ENCODE assay signal across 24 cellular contexts in the genomic region with DNA sequence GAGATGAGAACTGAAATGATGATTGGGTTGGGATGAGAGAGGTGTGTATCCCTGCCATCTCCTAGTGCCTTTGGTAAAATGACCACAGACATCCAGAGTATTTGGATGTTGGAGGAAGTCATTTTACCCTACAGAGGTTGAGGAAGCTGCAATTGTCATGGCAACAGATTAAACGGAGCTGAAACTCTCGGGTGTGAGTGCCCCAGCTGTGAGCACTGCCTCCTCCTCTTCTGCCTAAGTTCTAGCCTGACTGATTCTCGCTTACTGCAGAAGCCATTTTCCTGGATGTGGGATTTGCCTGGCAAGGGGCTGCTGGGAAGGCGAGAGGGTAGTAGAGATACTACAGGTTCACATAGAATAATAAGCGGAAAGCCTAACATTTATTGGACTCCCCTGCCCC. TPM values are rescaled to one million over a fixed set of nuclear protein-coding genes. Genes with fewer than 3 reads are reported as not detected.
A peak's percentile ranks its signal among the peaks of the same experiment; 100 is the strongest.
DNase-seq lines count a peak whose midpoint lies in the region; ATAC-seq lines count a peak whose summit lies in the region.
"Had no signal": no experiment of that assay in that cellular context is flagged by ENCODE, and none has a peak within 500 bp of the region (broad histone marks: within the 10 kb centered on the region; RNA-seq: fewer than 3 reads in every experiment).

No MANE protein-coding gene starts in this region.

- H3K4me1 Mint-ChIP-seq in activated naive CD4-positive, alpha-beta T cell treated with anti-CD3 and anti-CD28 coated beads for 36 hours (ENCODE audit: low read depth) = peaks cover 58% of the 10 kb centered on the region
- H3K4me1 Mint-ChIP-seq in activated T-helper 17 cell treated with anti-CD3 and anti-CD28 coated beads, Interleukin-2, amount 50 U/mL, for 72 hours = peaks cover 19% of the 10 kb centered on the region

- CTCF ChIA-PET in activated naive CD4-positive, alpha-beta T cell treated with anti-CD3 and anti-CD28 coated beads for 36 hours (lab: Charles Lee) = interaction anchor here (0.8 to 5.6 kb wide), 3 partner anchors 26 to 35 kb away, joined by 3 to 26 read pairs (median 15); no protein-coding TSS in a partner anchor

- H3K27ac Mint-ChIP-seq in activated naive CD4-positive, alpha-beta T cell treated with anti-CD3 and anti-CD28 coated beads for 36 hours = peak overlapping the region; percentile 85
- peak overlapping the region; percentile 78 for H3K27ac Mint-ChIP-seq in activated T-helper 17 cell treated with anti-CD3 and anti-CD28 coated beads, Interleukin-2, amount 50 U/mL, for 72 hours
- H3K27ac Mint-ChIP-seq: CD8-positive, alpha-beta memory T cell; mesothelial cell of epicardium; natural killer cell; type B pancreatic cell had no signal

- peaks cover 2% of the 10 kb centered on the region for H3K27me3 Mint-ChIP-seq in activated naive CD4-positive, alpha-beta T cell treated with anti-CD3 and anti-CD28 coated beads for 36 hours (ENCODE audit: low read depth)
- H3K27me3 Mint-ChIP-seq in activated T-helper 17 cell treated with anti-CD3 and anti-CD28 coated beads, Interleukin-2, amount 50 U/mL, for 72 hours = no peaks in the 10 kb centered on the region

- DNase-seq in activated naive CD4-positive, alpha-beta T cell treated with anti-CD3 and anti-CD28 coated beads for 36 hours = peak; percentile 53
- no peak for DNase-seq in activated naive CD4-positive, alpha-beta T cell (lab: John Stamatoyannopoulos, UW)
- peak; percentile 42 for DNase-seq in KBM-7
- DNase-seq: activated naive CD4-positive, alpha-beta T cell treated with anti-CD3 and anti-CD28 coated beads, Interleukin-2, amount 50 U/mL, for 16 hours; activated T-cell treated with anti-CD3 and anti-CD28 coated beads, Interleukin-2, amount 50 U/mL, for 48 hours; CD8-positive, alpha-beta memory T cell; colonic mucosa; DMS153; HCEC 1CT; hippocampal formation; left ventricle myocardium superior; natural killer cell; NCI-H1417 treated with DMSO at 0.1 percent for 48 hours; PC-3; Right ventricle myocardium superior; small intestine; stimulated activated CD4-positive, alpha-beta T cell treated with anti-CD3 and anti-CD28 coated beads, Interleukin-1b, Interleukin-23, amount 100 ng/mL, for 48 hours had no signal

- in situ Hi-C loops in KBM-7 (cut with MboI; ENCODE audit: low pct_unique_long_range_greater_than_20kb, low sequenced_read_pairs) = no loop called here

- H3K36me3 Mint-ChIP-seq in activated naive CD4-positive, alpha-beta T cell treated with anti-CD3 and anti-CD28 coated beads for 36 hours (ENCODE audit: low read depth) = no peaks in the 10 kb centered on the region
- H3K36me3 Mint-ChIP-seq in activated T-helper 17 cell treated with anti-CD3 and anti-CD28 coated beads, Interleukin-2, amount 50 U/mL, for 72 hours (ENCODE audit: low read depth) = no peaks in the 10 kb centered on the region
- H3K36me3 Mint-ChIP-seq: CD8-positive, alpha-beta memory T cell; mesothelial cell of epicardium; natural killer cell; type B pancreatic cell had no signal

- intact Hi-C loops in activated naive CD4-positive, alpha-beta T cell treated with anti-CD3 and anti-CD28 coated beads for 36 hours (cut with micrococcal nuclease) = loop anchor here (1.0 to 5.0 kb wide), 2 partner anchors 10 to 202 kb away; partner anchors contain the start of gene PPP4R4

- H3K4me3 Mint-ChIP-seq in activated naive CD4-positive, alpha-beta T cell treated with anti-CD3 and anti-CD28 coated beads for 36 hours = no peak overlapping the region
- peak overlapping the region; percentile 59 for H3K4me3 Mint-ChIP-seq in activated T-helper 17 cell treated with anti-CD3 and anti-CD28 coated beads, Interleukin-2, amount 50 U/mL, for 72 hours
- H3K4me3 Mint-ChIP-seq: CD8-positive, alpha-beta memory T cell; mesothelial cell of epicardium; natural killer cell; type B pancreatic cell had no signal

- no peaks in the 10 kb centered on the region for H3K9me3 Mint-ChIP-seq in activated naive CD4-positive, alpha-beta T cell treated with anti-CD3 and anti-CD28 coated beads for 36 hours
- H3K9me3 Mint-ChIP-seq in activated T-helper 17 cell treated with anti-CD3 and anti-CD28 coated beads, Interleukin-2, amount 50 U/mL, for 72 hours = no peaks in the 10 kb centered on the region
- H3K9me3 Mint-ChIP-seq: CD8-positive, alpha-beta memory T cell; natural killer cell; type B pancreatic cell had no signal

- ATAC-seq in activated T-helper 17 cell treated with anti-CD3 and anti-CD28 coated beads, Interleukin-2, amount 50 U/mL, for 72 hours (replicated peaks) = peak; percentile 61
- ATAC-seq in GM18502 (IDR thresholded peaks at IDR 0.05; ENCODE audit: poor library complexity, unreplicated experiment) (no peak), GM21423 (IDR thresholded peaks at IDR 0.05; ENCODE audit: unreplicated experiment) (no peak), HG03139 (IDR thresholded peaks at IDR 0.05; ENCODE audit: unreplicated experiment) (no peak)
- ATAC-seq: left ventricle myocardium superior, natural killer cell, PC-3 had no signal

RNA-seq across cellular contexts. Expression of gene PPP4R4, which starts 10.3 kb away (rescaled TPM):
- total RNA-seq in activated naive CD4-positive, alpha-beta T cell treated with anti-CD3 and anti-CD28 coated beads for 36 hours = 10 to 100 TPM; 13.2 to 13.9 TPM
- total RNA-seq in activated T-helper 17 cell treated with anti-CD3 and anti-CD28 coated beads, Interleukin-2, amount 50 U/mL, for 72 hours = 10 to 100 TPM in 1 of 2 donors, 1 to 10 TPM in 1; 1.8 to 68.2 TPM
- total RNA-seq: osteocyte, Right ventricle myocardium superior had no signal

RNA-seq across cellular contexts. Expression of gene IFI27L2, which starts 34.4 kb away (rescaled TPM):
- 10 to 100 TPM; 67.0 to 73.4 TPM for total RNA-seq in activated naive CD4-positive, alpha-beta T cell treated with anti-CD3 and anti-CD28 coated beads for 36 hours
- 10 to 100 TPM; 58.5 to 58.8 TPM for total RNA-seq in activated T-helper 17 cell treated with anti-CD3 and anti-CD28 coated beads, Interleukin-2, amount 50 U/mL, for 72 hours

RNA-seq across cellular contexts. Expression of gene IFI27, which starts 53.3 kb away (rescaled TPM):
- total RNA-seq in activated naive CD4-positive, alpha-beta T cell treated with anti-CD3 and anti-CD28 coated beads for 36 hours = 1 to 10 TPM; 1.5 to 2.3 TPM
- 1 to 10 TPM; 2.1 to 3.0 TPM for total RNA-seq in activated T-helper 17 cell treated with anti-CD3 and anti-CD28 coated beads, Interleukin-2, amount 50 U/mL, for 72 hours

Comparison
In these comparisons a context has a peak if more than half of its experiments do, and no peak if none do; other contexts are left out.
1. DNase-seq: peak in activated naive CD4-positive, alpha-beta T cell treated with anti-CD3 and anti-CD28 coated beads for 36 hours (single experiment) and KBM-7 (single experiment); none in activated naive CD4-positive, alpha-beta T cell (0 of 4).